ENCODE assay signal across 8 cellular contexts in genomic region chr15:65832549-65833364, GRCh38.
A peak's percentile ranks its signal among the peaks of the same experiment; 100 is the strongest.
DNase-seq lines count a peak whose midpoint lies in the region; ATAC-seq and TF ChIP-seq lines count a peak whose summit lies in the region.

No MANE protein-coding gene starts in this region.

- peak; percentile 82 for DNase-seq in Ammon's horn (ENCODE audit: low spot score)
- peak; percentile 46 for DNase-seq in HFF-Myc (ENCODE audit: extremely low read depth, low read depth)
- peak; percentile 98 for DNase-seq in NCI-H446 treated with DMSO at 0.1 percent for 48 hours (lab: John Stamatoyannopoulos, UW)
- peak; percentile 50 for DNase-seq in activated CD4-positive, alpha-beta T cell treated with anti-CD3 and anti-CD28 coated beads, Interleukin-2, amount 50 U/mL, for 1 hour
- DNase-seq in kidney tubule cell (ENCODE audit: low spot score): peak; percentile 95
- peak; percentile 30 to 41 (median 33) for DNase-seq in stimulated activated CD4-positive, alpha-beta T cell treated with anti-CD3 and anti-CD28 coated beads, Interleukin-12 subunit alpha, Interleukin-12 subunit beta, amount 100 ng/mL, for 48 hours (ENCODE audit: low read depth in 2 of 3, low spot score in 1 of 3)

- peak overlapping the region; percentile 83 for H3K27ac Mint-ChIP-seq in dendritic cell treated with granulocyte-macrophage colony-stimulating factor and Interleukin-4, amounts not matched to agents 40 ng/mL and 50 ng/mL, for 4 days

- peak overlapping the region; percentile 50 for H3K4me3 Mint-ChIP-seq in dendritic cell treated with granulocyte-macrophage colony-stimulating factor and Interleukin-4, amounts not matched to agents 40 ng/mL and 50 ng/mL, for 4 days

- no peak for ATAC-seq in GM18520 (IDR thresholded peaks at IDR 0.05; ENCODE audit: unreplicated experiment)

- H3K4me1 Mint-ChIP-seq in dendritic cell treated with granulocyte-macrophage colony-stimulating factor and Interleukin-4, amounts not matched to agents 40 ng/mL and 50 ng/mL, for 4 days (ENCODE audit: low read depth): peaks cover 46% of the 10 kb centered on the region

- H3K27me3 Mint-ChIP-seq in dendritic cell treated with granulocyte-macrophage colony-stimulating factor and Interleukin-4, amounts not matched to agents 40 ng/mL and 50 ng/mL, for 4 days: no peaks in the 10 kb centered on the region

- H3K4me3 ChIP-seq in HFF-Myc (replicated peaks; ENCODE audit: low read depth, low read length): no peak overlapping the region

- H3K36me3 Mint-ChIP-seq in dendritic cell treated with granulocyte-macrophage colony-stimulating factor and Interleukin-4, amounts not matched to agents 40 ng/mL and 50 ng/mL, for 4 days (ENCODE audit: low read depth): no peaks in the 10 kb centered on the region

- no peaks in the 10 kb centered on the region for H3K9me3 Mint-ChIP-seq in dendritic cell treated with granulocyte-macrophage colony-stimulating factor and Interleukin-4, amounts not matched to agents 40 ng/mL and 50 ng/mL, for 4 days

- TF ChIP-seq CTCF in HFF-Myc (IDR thresholded peaks at IDR 0.05; ENCODE audit: low read depth, low read length, missing control alignments): no peak

- intact Hi-C loops in dendritic cell treated with granulocyte-macrophage colony-stimulating factor and Interleukin-4, amounts not matched to agents 40 ng/mL and 50 ng/mL, for 4 days (cut with micrococcal nuclease): loop anchor here (5.0 kb wide), 1 partner anchor 40 kb away; the partner anchor contains the start of gene DENND4A

Comparison
In these comparisons a context has a peak if more than half of its experiments do, and no peak if none do; other contexts are left out.
1. DNase-seq: peak in every context shown above with its lines; median percentile 98 in NCI-H446 treated with DMSO at 0.1 percent for 48 hours; 95 in kidney tubule cell; 82 in Ammon's horn; 50 in activated CD4-positive, alpha-beta T cell treated with anti-CD3 and anti-CD28 coated beads, Interleukin-2, amount 50 U/mL, for 1 hour; 46 in HFF-Myc; 33 in stimulated activated CD4-positive, alpha-beta T cell treated with anti-CD3 and anti-CD28 coated beads, Interleukin-12 subunit alpha, Interleukin-12 subunit beta, amount 100 ng/mL, for 48 hours.